ENCODE assay signal across 8 cellular contexts in genomic region chr12:101570022-101570421, GRCh38. TPM values are rescaled to one million over a fixed set of nuclear protein-coding genes. Genes with fewer than 3 reads are reported as not detected.
DNase-seq lines count a peak whose midpoint lies in the region; ATAC-seq and TF ChIP-seq lines count a peak whose summit lies in the region.

No MANE protein-coding gene starts in this region.

- 25 to 31% methylated on average over 3 of the region's 3 CpGs for WGBS in heart right ventricle, 2 donors
- 32 to 33% methylated on average over 3 of the region's 3 CpGs for WGBS in thyroid gland, 2 donors
- WGBS in sigmoid colon, 2 donors = 22 to 26% methylated on average over 3 of the region's 3 CpGs

- H3K36me3 ChIP-seq in heart right ventricle (no peaks in the 10 kb centered on the region), thyroid gland (no peaks in the 10 kb centered on the region), sigmoid colon (no peaks in the 10 kb centered on the region)

- H3K27ac ChIP-seq in heart right ventricle (no peak overlapping the region), thyroid gland (no peak overlapping the region), sigmoid colon (no peak overlapping the region)

- TF ChIP-seq POLR2A in thyroid gland (IDR thresholded peaks at IDR 0.05) (no peak), sigmoid colon (IDR thresholded peaks at IDR 0.05) (no peak)

- peak; percentile 74 for ATAC-seq in SK-N-SH treated with all-trans-retinoic acid at 6 μM for 48 hours
- ATAC-seq in heart right ventricle = peak in 4 of 8 donors; percentile 31 to 66 (median 48)
- no peak for ATAC-seq in GM18502 (IDR thresholded peaks at IDR 0.05; ENCODE audit: poor library complexity, unreplicated experiment)
- no peak for ATAC-seq in HG02623 (IDR thresholded peaks at IDR 0.05; ENCODE audit: unreplicated experiment)

- H3K4me1 ChIP-seq in heart right ventricle (peaks cover 0 to 6% (median 0%) of the 10 kb centered on the region in 9 donors), thyroid gland (no peaks in the 10 kb centered on the region), sigmoid colon (no peaks in the 10 kb centered on the region)

- peaks cover 0 to 50% (median 10%) of the 10 kb centered on the region in 7 donors for H3K27me3 ChIP-seq in heart right ventricle
- no peaks in the 10 kb centered on the region for H3K27me3 ChIP-seq in thyroid gland
- H3K27me3 ChIP-seq in sigmoid colon = no peaks in the 10 kb centered on the region

- intact Hi-C loops in heart right ventricle (cut with DNase I) = loop anchor here in 1 of 10 donors (10.0 kb wide), 1 partner anchor 185 kb away; no protein-coding TSS in a partner anchor
- intact Hi-C loops in thyroid gland (cut with DNase I) = loop anchor here (10.0 kb wide), 1 partner anchor 195 kb away; no protein-coding TSS in a partner anchor
- intact Hi-C loops in sigmoid colon (cut with DNase I) = no loop called here

- peak; percentile 14 for TF ChIP-seq CTCF in HFF-Myc (IDR thresholded peaks at IDR 0.05; ENCODE audit: low read depth, low read length, missing control alignments)
- peak in 6 of 9 donors; percentile 22 to 49 (median 36) for TF ChIP-seq CTCF in heart right ventricle (IDR thresholded peaks at IDR 0.05)
- peak in 4 of 6 experiments; percentile 38 to 65 (median 50) for TF ChIP-seq CTCF in thyroid gland (IDR thresholded peaks at IDR 0.05)
- TF ChIP-seq CTCF in sigmoid colon (IDR thresholded peaks at IDR 0.05) = peak in 2 of 4 experiments; percentile 10 to 20

- peak; percentile 55 for DNase-seq in AG08395 (ENCODE audit: low spot score)
- peak; percentile 20 for DNase-seq in HFF-Myc (ENCODE audit: extremely low read depth, low read depth)
- no peak for DNase-seq in heart right ventricle
- DNase-seq in thyroid gland = no peak
- no peak for DNase-seq in sigmoid colon

- TF ChIP-seq EP300 in sigmoid colon (IDR thresholded peaks at IDR 0.05) = no peak

- H3K9me3 ChIP-seq in heart right ventricle (no peaks in the 10 kb centered on the region), thyroid gland (no peaks in the 10 kb centered on the region), sigmoid colon (no peaks in the 10 kb centered on the region)

- no peak overlapping the region for H3K4me3 ChIP-seq in HFF-Myc (replicated peaks; ENCODE audit: low read depth, low read length)
- no peak overlapping the region for H3K4me3 ChIP-seq in heart right ventricle
- no peak overlapping the region for H3K4me3 ChIP-seq in thyroid gland (replicated peaks in 1 of 3)
- H3K4me3 ChIP-seq in sigmoid colon = no peak overlapping the region

TF ChIP-seq in SK-N-SH treated with all-trans-retinoic acid at 6 μM for 48 hours, 23 proteins besides CTCF, POLR2A, EP300 and RAD21:
- TF ChIP-seq CSRNP3 (CRISPR knock-in tag; IDR thresholded peaks at IDR 0.05) (no peak), CSDC2 (CRISPR knock-in tag; IDR thresholded peaks at IDR 0.05) (no peak)

RNA-seq across cellular contexts. Expression of gene MYBPC1, which starts 24.7 kb away (rescaled TPM):
- 1 to 10 TPM in 7 of 10 donors, under 1 TPM in 3; 0.60 to 6.4 (median 2.1) TPM for total RNA-seq in heart right ventricle
- polyA plus RNA-seq in heart right ventricle = 1 to 10 TPM in 1 of 2 donors, under 1 TPM in 1; 0.17 to 1.2 TPM
- 1 to 10 TPM in 1 of 4 donors, under 1 TPM in 1, not detected in 2; 0.13 to 1.6 TPM for total RNA-seq in thyroid gland
- total RNA-seq in sigmoid colon = 1 to 10 TPM in 1 of 4 donors, under 1 TPM in 3; 0.16 to 2.1 (median 0.55) TPM
- polyA plus RNA-seq in sigmoid colon = 10 to 100 TPM in 1 of 3 donors, 1 to 10 TPM in 2; 3.9 to 18.6 (median 6.7) TPM

Comparison
In these comparisons a context has a peak if more than half of its experiments do, and no peak if none do; other contexts are left out.
1. DNase-seq: peak in AG08395 (single experiment) and HFF-Myc (single experiment); none in heart right ventricle (0 of 2), thyroid gland (0 of 2) and sigmoid colon (single experiment).